18 cellular contexts compared by ENCODE assay signal in the genomic region with DNA sequence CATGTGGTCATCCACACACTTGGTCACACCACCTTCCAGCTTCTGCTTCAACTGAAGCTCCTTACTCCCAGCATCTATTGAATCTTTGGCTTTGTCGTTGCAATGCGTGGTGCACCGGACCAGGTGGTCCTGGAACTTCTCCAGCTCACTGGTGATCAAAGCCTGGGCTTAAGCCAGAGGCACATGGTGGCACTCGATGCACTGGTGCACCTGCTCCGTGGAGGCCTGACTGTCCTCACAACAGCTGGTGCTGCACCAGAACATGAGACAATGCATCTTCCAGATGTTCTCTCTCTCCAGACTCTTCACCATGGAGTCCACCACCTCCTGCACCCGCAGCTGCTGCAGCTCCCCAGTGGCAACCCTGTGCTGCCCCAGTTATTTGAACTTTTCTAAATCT.
"Had no signal": no experiment of that assay in that cellular context is flagged by ENCODE, and none has a peak within 500 bp of the region (broad histone marks: within the 10 kb centered on the region; RNA-seq: fewer than 3 reads in every experiment).

No MANE protein-coding gene starts in this region.

- H3K9me3 ChIP-seq: neutrophil, right lobe of liver, suprapubic skin, thyroid gland, upper lobe of left lung, uterus had no signal

- H3K4me1 ChIP-seq: psoas muscle, right lobe of liver, uterus had no signal

- H3K27me3 ChIP-seq: right lobe of liver, thyroid gland, upper lobe of left lung, uterus had no signal

- H3K36me3 ChIP-seq: heart left ventricle, neutrophil, right lobe of liver, suprapubic skin, thyroid gland, upper lobe of left lung, uterus had no signal

- DNase-seq: effector memory CD4-positive, alpha-beta T cell; heart left ventricle; hypothalamus; kidney glomerular epithelial cell; mammary epithelial cell; naive thymus-derived CD4-positive, alpha-beta T cell; nephron progenitor cell; psoas muscle; retina; right lobe of liver; stimulated activated CD4-positive, alpha-beta T cell treated with anti-CD3 and anti-CD28 coated beads, Interleukin-4, amount 100 ng/mL, for 1 hour; stimulated activated CD8-positive, alpha-beta memory T cell treated with anti-CD3 and anti-CD28 coated beads, Interleukin-4, amount 100 ng/mL, for 48 hours; stimulated activated naive CD8-positive, alpha-beta T cell treated with anti-CD3 and anti-CD28 coated beads, Interleukin-15, Interleukin-2, amounts not matched to agents 100 U/mL and 50 U/mL, for 24 hours; thyroid gland; upper lobe of left lung; uterus had no signal

- H3K27ac ChIP-seq: heart left ventricle, neutrophil, psoas muscle, right lobe of liver, suprapubic skin, thyroid gland, upper lobe of left lung, uterus had no signal

- H3K4me3 ChIP-seq: heart left ventricle, psoas muscle, right lobe of liver, suprapubic skin, thyroid gland, upper lobe of left lung, uterus had no signal
